17 cellular contexts compared by ENCODE assay signal in the genomic region with DNA sequence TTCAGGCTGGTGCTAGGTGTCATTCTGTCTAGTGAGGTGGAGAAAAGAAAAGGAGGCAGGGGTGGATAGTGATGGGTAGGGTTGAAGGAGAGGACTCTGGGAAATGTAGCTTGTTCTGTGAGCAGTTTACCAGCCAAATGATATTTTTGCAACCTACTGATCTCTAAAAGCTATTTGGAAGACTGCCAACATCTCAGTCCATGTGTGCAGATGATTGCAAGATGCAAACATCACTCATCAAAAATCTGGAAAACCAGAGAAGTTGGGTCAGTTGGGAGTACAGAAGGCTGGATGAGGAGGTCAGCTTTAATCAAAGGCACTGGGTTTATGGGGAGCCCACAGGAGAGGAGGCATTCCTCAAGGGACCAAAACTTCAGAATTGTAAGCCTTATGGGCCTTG.
DNase-seq lines count a peak whose midpoint lies in the region; ATAC-seq and TF ChIP-seq lines count a peak whose summit lies in the region.
"Had no signal": no experiment of that assay in that cellular context is flagged by ENCODE, and none has a peak within 500 bp of the region (broad histone marks: within the 10 kb centered on the region; RNA-seq: fewer than 3 reads in every experiment).

No MANE protein-coding gene starts in this region.

- DNase-seq in NCI-H748 (lab: John Stamatoyannopoulos, UW; ENCODE audit: unreplicated experiment) = peak; percentile 4
- no peak for DNase-seq in NCI-H748 treated with DMSO at 0.1 percent for 48 hours (lab: John Stamatoyannopoulos, UW)
- DNase-seq in adipocyte (ENCODE audit: low read depth) = peak; percentile 9
- peak; percentile 41 for DNase-seq in fibroblast of mammary gland (ENCODE audit: low read depth)
- no peak for DNase-seq in RKO (ENCODE audit: low spot score)
- DNase-seq: DMS79 treated with DMSO at 0.1 percent for 48 hours; NCI-H1105; NCI-H146; NCI-H2081; NCI-H526 treated with DMSO at 0.1 percent for 48 hours; NK-92 treated with Interleukin-12 subunit alpha and Interleukin-12 subunit beta, amount 100 ng/mL, for 24 hours; SJCRH30; T-cell had no signal

- H3K4me3 ChIP-seq in adipocyte (ENCODE audit: low read length) (no peak overlapping the region), fibroblast of mammary gland (ENCODE audit: control insufficient read depth, low read depth, low read length) (no peak overlapping the region)
- H3K4me3 ChIP-seq: SJCRH30 had no signal

- no peak overlapping the region for H3K9ac ChIP-seq in adipocyte (ENCODE audit: low read length)
- H3K9ac ChIP-seq: KMS-11 had no signal

- ATAC-seq in HG03196 (IDR thresholded peaks at IDR 0.05; ENCODE audit: unreplicated experiment) (no peak), HG02970 (IDR thresholded peaks at IDR 0.05; ENCODE audit: low FRiP score, unreplicated experiment) (no peak)
- ATAC-seq: Panc1, T-cell had no signal

- peaks cover 15% of the 10 kb centered on the region for H3K27me3 ChIP-seq in adipocyte (replicated peaks; ENCODE audit: control insufficient read depth, insufficient read depth, low read length)
- H3K27me3 ChIP-seq: SJCRH30 had no signal

- TF ChIP-seq CTCF in fibroblast of mammary gland (conservative IDR thresholded peaks at IDR 0.05; ENCODE audit: control insufficient read depth, insufficient read depth, low read depth, low read length) = no peak

- H3K36me3 ChIP-seq in adipocyte (ENCODE audit: control insufficient read depth, insufficient read depth, low read length, severe bottlenecking) = no peaks in the 10 kb centered on the region
- H3K36me3 ChIP-seq: SJCRH30 had no signal

- H3K4me1 ChIP-seq in adipocyte (ENCODE audit: control insufficient read depth, insufficient read depth, low read length) = no peaks in the 10 kb centered on the region

- H3K9me3 ChIP-seq in adipocyte (ENCODE audit: control insufficient read depth, low read length) = no peaks in the 10 kb centered on the region
- H3K9me3 ChIP-seq: SJCRH30 had no signal

Comparison
In these comparisons a context has a peak if more than half of its experiments do, and no peak if none do; other contexts are left out.
1. DNase-seq: peak in NCI-H748 (single experiment), adipocyte (single experiment) and fibroblast of mammary gland (single experiment); none in NCI-H748 treated with DMSO at 0.1 percent for 48 hours (single experiment) and RKO (single experiment).